ENCODE assay signal across 9 cellular contexts in genomic region chr1:35452086-35452485, GRCh38.
DNase-seq lines count a peak whose midpoint lies in the region; ATAC-seq and TF ChIP-seq lines count a peak whose summit lies in the region.
"Had no signal": no experiment of that assay in that cellular context is flagged by ENCODE, and none has a peak within 500 bp of the region (broad histone marks: within the 10 kb centered on the region; RNA-seq: fewer than 3 reads in every experiment).

No MANE protein-coding gene starts in this region.

- no peaks in the 10 kb centered on the region for H3K79me1 ChIP-seq in mesendoderm (ENCODE audit: low read length)

- no peaks in the 10 kb centered on the region for H3K4me1 ChIP-seq in mesendoderm (ENCODE audit: control insufficient read depth, low read depth, low read length)

- peaks cover 5% of the 10 kb centered on the region for H3K36me3 ChIP-seq in mesendoderm (ENCODE audit: control insufficient read depth, insufficient read depth, low read length)

- no CpG with 5 or more reads among the region's 1 CpG for WGBS in mesendoderm (ENCODE audit: extremely low coverage, insufficient coverage, low lambda C conversion rate)

- H3K4ac ChIP-seq in mesendoderm (ENCODE audit: low read depth, low read length), result no peak overlapping the region

- no peak overlapping the region for H2BK5ac ChIP-seq in mesendoderm (ENCODE audit: low read length)

- H3K4me2 ChIP-seq in mesendoderm (ENCODE audit: low read length), result no peak overlapping the region
- H3K4me2 ChIP-seq: PC-9 had no signal

- no peak overlapping the region for H2BK15ac ChIP-seq in mesendoderm (replicated peaks; ENCODE audit: low read depth)

- no peak overlapping the region for H3K23ac ChIP-seq in mesendoderm (ENCODE audit: low read length)

- H3K27ac ChIP-seq in mesendoderm (ENCODE audit: low read depth, low read length), result peak overlapping the region; percentile 46
- H3K27ac ChIP-seq: PC-9 had no signal

- DNase-seq in AG08395 (ENCODE audit: low spot score) (peak; percentile 54), HT1080 (ENCODE audit: low read depth) (peak; percentile 31), choroid plexus epithelial cell (ENCODE audit: low read depth) (peak; percentile 83), mesendoderm (no peak), inferior parietal cortex (ENCODE audit: extremely low spot score) (no peak), NCI-H2029 treated with DMSO at 0.1 percent for 48 hours (lab: John Stamatoyannopoulos, UW) (no peak)

- no peaks in the 10 kb centered on the region for H3K27me3 ChIP-seq in mesendoderm (ENCODE audit: insufficient read depth, low read length, poor library complexity)

- peak; percentile 34 for TF ChIP-seq CTCF in choroid plexus epithelial cell (conservative IDR thresholded peaks at IDR 0.05; ENCODE audit: low read depth, low read length)

- ATAC-seq in HG02970 (IDR thresholded peaks at IDR 0.05; ENCODE audit: low FRiP score, unreplicated experiment), result no peak
- ATAC-seq in HG03342 (IDR thresholded peaks at IDR 0.05; ENCODE audit: unreplicated experiment), result no peak

- H3K56ac ChIP-seq in mesendoderm (ENCODE audit: low read length), result peak overlapping the region; percentile 36

- H4K8ac ChIP-seq in mesendoderm (ENCODE audit: low read depth, low read length), result no peak overlapping the region

- no peak overlapping the region for H3K18ac ChIP-seq in mesendoderm (ENCODE audit: low read length)

- H3K79me2 ChIP-seq in mesendoderm (ENCODE audit: control insufficient read depth, insufficient read depth, low read length), result no peaks in the 10 kb centered on the region

- H3K4me3 ChIP-seq in choroid plexus epithelial cell (ENCODE audit: low read depth, low read length), result no peak overlapping the region
- H3K4me3 ChIP-seq in mesendoderm (ENCODE audit: low read length), result no peak overlapping the region
- H3K4me3 ChIP-seq: PC-9 had no signal

- no peak overlapping the region for H2AK5ac ChIP-seq in mesendoderm (ENCODE audit: low read length)

- no peak overlapping the region for H2BK120ac ChIP-seq in mesendoderm (ENCODE audit: low read depth, low read length)

- H4K5ac ChIP-seq in mesendoderm (ENCODE audit: low read length), result no peak overlapping the region

- H3K9ac ChIP-seq in mesendoderm (ENCODE audit: low read length), result peak overlapping the region; percentile 37

Comparison
In these comparisons a context has a peak if more than half of its experiments do, and no peak if none do; other contexts are left out.
1. DNase-seq: peak in AG08395 (single experiment), HT1080 (single experiment) and choroid plexus epithelial cell (single experiment); none in mesendoderm (single experiment), inferior parietal cortex (single experiment) and NCI-H2029 treated with DMSO at 0.1 percent for 48 hours (single experiment).